Comparison of ENCODE assay signal across 19 cellular contexts in genomic region chr16:13397126-13397525, GRCh38.
DNase-seq lines count a peak whose midpoint lies in the region; ATAC-seq, FAIRE-seq and TF ChIP-seq lines count a peak whose summit lies in the region.
"Had no signal": no experiment of that assay in that cellular context is flagged by ENCODE, and none has a peak within 500 bp of the region (broad histone marks: within the 10 kb centered on the region; RNA-seq: fewer than 3 reads in every experiment).

No MANE protein-coding gene starts in this region.

- H4K20me1 ChIP-seq in DOHH2 (ENCODE audit: control insufficient read depth, insufficient read depth, low read depth, low read length) (no peaks in the 10 kb centered on the region), H9 (ENCODE audit: control insufficient read depth, insufficient read depth, insufficient read length) (no peaks in the 10 kb centered on the region), GM12878 (ENCODE audit: control insufficient read depth, insufficient read depth) (no peaks in the 10 kb centered on the region), neural progenitor cell (ENCODE audit: low read depth) (no peaks in the 10 kb centered on the region)

- H3K23ac ChIP-seq in H9 (ENCODE audit: insufficient read length, low read depth, low read length), result no peak overlapping the region

- no peak for FAIRE-seq in GM12878 (lab: Jason Lieb, UNC)
- FAIRE-seq: A549 had no signal

- no peak for TF ChIP-seq POLR2A in GM12878 (IDR thresholded peaks at IDR 0.05; ENCODE audit: low read depth, low read length)

- H2BK120ac ChIP-seq in H9 (ENCODE audit: low read depth, low read length, poor library complexity, severe bottlenecking), result no peak overlapping the region

- no peak overlapping the region for H2BK5ac ChIP-seq in H9 (ENCODE audit: insufficient read length, low read length)

- WGBS in H9 (ENCODE audit: extremely low coverage, insufficient read length, low lambda C conversion rate), result no CpG with 5 or more reads among the region's 7 CpGs
- WGBS in GM12878 (ENCODE audit: insufficient coverage, insufficient replicate concordance, low lambda C conversion rate, missing lambda C conversion rate), result 64% methylated on average over 7 of the region's 7 CpGs

- TF ChIP-seq RAD21 in GM12878 (IDR thresholded peaks at IDR 0.05; ENCODE audit: insufficient read depth, low read depth, low read length), result 0 out of 2 replicates have a peak, but pooled peaks have one; percentile 20

- H3K27me3 Mint-ChIP-seq in H9 (ENCODE audit: low read depth) (no peaks in the 10 kb centered on the region), neural progenitor cell (ENCODE audit: insufficient read depth, low read depth) (peaks cover 10% of the 10 kb centered on the region)

- SMC1A ChIA-PET in GM12878 (lab: Charles Lee; ENCODE audit: uncharacterized antibody, unreplicated experiment), result interaction anchor here (1.4 to 1.5 kb wide), 2 partner anchors 35 to 56 kb away, joined by 4 to 5 read pairs; no protein-coding TSS in a partner anchor

- no peak overlapping the region for H2AK5ac ChIP-seq in H9 (ENCODE audit: insufficient read length, low read length)

- H3K4me3 ChIP-seq in DOHH2 (ENCODE audit: low read length), result no peak overlapping the region
- H3K4me3 ChIP-seq in GM12878, result no peak overlapping the region
- H3K4me3 ChIP-seq in neural progenitor cell, result no peak overlapping the region
- H3K4me3 ChIP-seq: A549 had no signal

- H4K8ac ChIP-seq in H9 (replicated peaks; ENCODE audit: insufficient read length, low read depth, low read length), result no peak overlapping the region

- H3K4me2 ChIP-seq in DOHH2 (ENCODE audit: low read length) (no peak overlapping the region), H9 (ENCODE audit: insufficient read depth, insufficient read length, low read length) (no peak overlapping the region), GM12878 (ENCODE audit: control insufficient read depth, insufficient read depth) (no peak overlapping the region), neural progenitor cell (no peak overlapping the region)
- H3K4me2 ChIP-seq: A549 had no signal

- H3K27me3 ChIP-seq in DOHH2 (ENCODE audit: control insufficient read depth, low read length), result no peaks in the 10 kb centered on the region
- no peaks in the 10 kb centered on the region for H3K27me3 ChIP-seq in H9 (ENCODE audit: insufficient read depth, low read length)
- H3K27me3 ChIP-seq in GM12878 (replicated peaks in 1 of 2; ENCODE audit: control insufficient read depth in 2 of 2, insufficient read depth in 2 of 2, low read length in 1 of 2), result no peaks in the 10 kb centered on the region
- H3K27me3 ChIP-seq in neural progenitor cell, result no peaks in the 10 kb centered on the region

- H3F3A ChIP-seq in DOHH2 (ENCODE audit: control insufficient read depth, insufficient read depth) (no peaks in the 10 kb centered on the region), neural progenitor cell (ENCODE audit: low read depth) (no peaks in the 10 kb centered on the region)

- in situ Hi-C loops in GM12878 (cut with MboI), result no loop called here

- H3K9me2 ChIP-seq in DOHH2 (replicated peaks; ENCODE audit: control insufficient read depth, low read length), result no peaks in the 10 kb centered on the region

- CTCF ChIA-PET in GM12878 (lab: Yijun Ruan, JAX), result interaction anchor here (0.5 kb wide), 1 partner anchor 322 kb away, joined by 4 read pairs; no protein-coding TSS in a partner anchor

- H3K4ac ChIP-seq in H9 (ENCODE audit: low read depth, low read length), result no peak overlapping the region

- H2BK12ac ChIP-seq in H9 (ENCODE audit: insufficient read length, low read depth, low read length), result no peak overlapping the region

- H3K27ac ChIP-seq in DOHH2 (ENCODE audit: low read depth, low read length), result no peak overlapping the region
- H3K27ac ChIP-seq in H9 (ENCODE audit: insufficient read length, low read depth, low read length), result no peak overlapping the region
- H3K27ac ChIP-seq in GM12878 (ENCODE audit: control insufficient read depth, insufficient read depth), result no peak overlapping the region
- H3K27ac ChIP-seq in neural progenitor cell, result no peak overlapping the region
- H3K27ac ChIP-seq in substantia nigra (ENCODE audit: low read depth, low read length, poor library complexity, severe bottlenecking), result no peak overlapping the region
- H3K27ac ChIP-seq: A549 had no signal

- H3K9me3 ChIP-seq in DOHH2 (ENCODE audit: control insufficient read depth, insufficient read depth, low read length), result no peaks in the 10 kb centered on the region
- H3K9me3 ChIP-seq in H9 (ENCODE audit: control insufficient read depth, low read depth, low read length), result no peaks in the 10 kb centered on the region
- H3K9me3 ChIP-seq in GM12878 (replicated peaks; ENCODE audit: control insufficient read depth, insufficient read depth, low read length), result no peaks in the 10 kb centered on the region; the same call in 2 of the 3 replicates
- H3K9me3 ChIP-seq in neural progenitor cell (ENCODE audit: low read depth), result no peaks in the 10 kb centered on the region
- H3K9me3 ChIP-seq: A549 had no signal

- H3K27ac Mint-ChIP-seq in H9 (no peak overlapping the region), neural progenitor cell (no peak overlapping the region)
- H3K27ac Mint-ChIP-seq: CD8-positive, alpha-beta memory T cell had no signal

- POLR2A ChIA-PET in GM12878 (lab: Charles Lee), result interaction anchor here (0.6 kb wide), 1 partner anchor 59 kb away, joined by 3 read pairs; no protein-coding TSS in a partner anchor

- H2BK20ac ChIP-seq in H9 (ENCODE audit: low read depth, low read length, poor library complexity, severe bottlenecking), result no peak overlapping the region

- no peaks in the 10 kb centered on the region for H3K79me2 ChIP-seq in DOHH2 (ENCODE audit: control insufficient read depth, low read length)
- no peaks in the 10 kb centered on the region for H3K79me2 ChIP-seq in H9 (ENCODE audit: insufficient read depth, low read length)
- no peaks in the 10 kb centered on the region for H3K79me2 ChIP-seq in GM12878 (ENCODE audit: control insufficient read depth, insufficient read depth, low read length)
- H3K79me2 ChIP-seq in neural progenitor cell (ENCODE audit: low read depth), result no peaks in the 10 kb centered on the region

- no peak overlapping the region for H2BK15ac ChIP-seq in H9 (ENCODE audit: low read depth, low read length)

- no peak for TF ChIP-seq EP300 in GM12878 (IDR thresholded peaks at IDR 0.05; ENCODE audit: borderline replicate concordance in 1 of 2, control insufficient read depth in 1 of 2, low read depth in 2 of 2, low read length in 2 of 2)

- H3K9ac ChIP-seq in H9 (ENCODE audit: extremely low read depth, insufficient read length, low read length), result no peak overlapping the region
- no peak overlapping the region for H3K9ac ChIP-seq in GM12878 (ENCODE audit: control insufficient read depth, insufficient read depth, low read length)
- no peak overlapping the region for H3K9ac ChIP-seq in neural progenitor cell

- no peak overlapping the region for H4K5ac ChIP-seq in H9 (ENCODE audit: insufficient read length, low read depth, low read length)

- H3K36me3 Mint-ChIP-seq in H9 (ENCODE audit: insufficient read depth in 1 of 3, low read depth in 3 of 3), result peaks cover 0 to 2% (median 0%) of the 10 kb centered on the region in 3 experiments; a peak in 2 of 7 replicates
- no peaks in the 10 kb centered on the region for H3K36me3 Mint-ChIP-seq in neural progenitor cell
- H3K36me3 Mint-ChIP-seq: CD8-positive, alpha-beta memory T cell had no signal

- no peak overlapping the region for H3K56ac ChIP-seq in H9 (ENCODE audit: insufficient read length, low read depth, low read length)

- H3K18ac ChIP-seq in H9 (ENCODE audit: insufficient read length, low read depth, low read length), result no peak overlapping the region

- H3T11ph ChIP-seq in H9 (ENCODE audit: low read length), result no peak overlapping the region

- H3K36me3 ChIP-seq in DOHH2 (ENCODE audit: control insufficient read depth, low read length) (no peaks in the 10 kb centered on the region), GM12878 (ENCODE audit: control insufficient read depth in 2 of 2, insufficient read depth in 2 of 2, low read length in 1 of 2) (no peaks in the 10 kb centered on the region), neural progenitor cell (no peaks in the 10 kb centered on the region)

- DNase-seq in H9 (peak; percentile 34), GM12878 (ENCODE audit: low read depth, low spot score) (no peak), neural progenitor cell (ENCODE audit: low spot score) (no peak), substantia nigra (lab: John Stamatoyannopoulos, UW) (no peak), NCI-H774 (lab: John Stamatoyannopoulos, UW) (no peak)
- DNase-seq: CD8-positive, alpha-beta memory T cell; DMS53; GOT3; KG1; NCI-H1417 treated with DMSO at 0.1 percent for 48 hours; NCI-H1930; NCI-H345; NCI-H524 treated with DMSO at 0.1 percent for 48 hours; SIG-M5; T-helper 1 cell had no signal

- no peaks in the 10 kb centered on the region for H3K23me2 ChIP-seq in H9 (ENCODE audit: insufficient read length, low read depth, low read length, poor library complexity, severe bottlenecking)

- H3K4me1 Mint-ChIP-seq in H9, result peaks cover 0 to 3% of the 10 kb centered on the region in 2 experiments; a peak in 1 of 4 replicates
- peaks cover 4% of the 10 kb centered on the region for H3K4me1 Mint-ChIP-seq in neural progenitor cell
- H3K4me1 Mint-ChIP-seq: CD8-positive, alpha-beta memory T cell had no signal

- no TSS peak for BruUV-seq in GM12878 (replicated peaks; lab: Mats Ljungman, UMichigan)

- intact Hi-C loops in GM12878 (cut with micrococcal nuclease; ENCODE audit: unreplicated experiment), result no loop called here

- H2AFZ ChIP-seq in H9 (ENCODE audit: low read length) (no peak overlapping the region), GM12878 (ENCODE audit: control insufficient read depth, low read depth, low read length) (no peak overlapping the region), neural progenitor cell (replicated peaks) (no peak overlapping the region)

- ATAC-seq in GM12878, result no peak
- no peak for ATAC-seq in GM21526 (IDR thresholded peaks at IDR 0.05; ENCODE audit: low FRiP score, unreplicated experiment)
- ATAC-seq: A549, SK-N-SH treated with all-trans-retinoic acid at 6 μM for 48 hours had no signal

- H3K79me1 ChIP-seq in H9 (ENCODE audit: insufficient read depth, low read depth, low read length, poor library complexity, severe bottlenecking), result no peaks in the 10 kb centered on the region

- peaks cover 0 to 2% of the 10 kb centered on the region in 2 experiments; a peak in 1 of 5 replicates for H3K9me3 Mint-ChIP-seq in H9
- H3K9me3 Mint-ChIP-seq in neural progenitor cell, result no peaks in the 10 kb centered on the region

- H3K4me1 ChIP-seq in DOHH2 (ENCODE audit: control insufficient read depth, low read length) (peaks cover 8% of the 10 kb centered on the region), H9 (ENCODE audit: insufficient read depth, low read length) (no peaks in the 10 kb centered on the region), GM12878 (ENCODE audit: control insufficient read depth, insufficient read depth, low read length) (no peaks in the 10 kb centered on the region), neural progenitor cell (no peaks in the 10 kb centered on the region)
- H3K4me1 ChIP-seq: A549 had no signal

- no peak overlapping the region for H3K14ac ChIP-seq in H9 (ENCODE audit: insufficient read depth, low read length)

- H3K4me3 Mint-ChIP-seq in H9 (no peak overlapping the region), neural progenitor cell (no peak overlapping the region)
- H3K4me3 Mint-ChIP-seq: CD8-positive, alpha-beta memory T cell had no signal

- H4K91ac ChIP-seq in H9 (ENCODE audit: insufficient read length, low read depth, low read length), result no peak overlapping the region

- RAD21 ChIA-PET in GM12878 (lab: Charles Lee; ENCODE audit: unreplicated experiment), result no interaction called here

- TF ChIP-seq CTCF in DOHH2 (IDR thresholded peaks at IDR 0.05; ENCODE audit: low read depth, low read length, poor library complexity, severe bottlenecking) (peak; percentile 23), H9 (conservative IDR thresholded peaks at IDR 0.05) (peak; percentile 55), GM12878 (IDR thresholded peaks at IDR 0.05 in 2 of 3, conservative IDR thresholded peaks at IDR 0.05 in 1 of 3; ENCODE audit: control insufficient read depth in 2 of 3, extremely low read depth in 1 of 3, insufficient read depth in 1 of 3, low read depth in 3 of 3, low read length in 3 of 3) (0 out of 6 replicates have a peak, but pooled peaks of 1 of the 3 experiments have one; percentile 6), neural progenitor cell (IDR thresholded peaks at IDR 0.05) (peak; percentile 23)
